20 cellular contexts compared by ENCODE assay signal in genomic region chr3:16461463-16462245, GRCh38.
A peak's percentile ranks its signal among the peaks of the same experiment; 100 is the strongest.
DNase-seq lines count a peak whose midpoint lies in the region; ATAC-seq and TF ChIP-seq lines count a peak whose summit lies in the region.
"Had no signal": no experiment of that assay in that cellular context is flagged by ENCODE, and none has a peak within 500 bp of the region (broad histone marks: within the 10 kb centered on the region; RNA-seq: fewer than 3 reads in every experiment).

No MANE protein-coding gene starts in this region.

- no peaks in the 10 kb centered on the region for H3K9me3 ChIP-seq in Loucy (ENCODE audit: insufficient read depth, low read depth, low read length)
- H3K9me3 ChIP-seq: pancreas, right lobe of liver had no signal

- H3K36me3 ChIP-seq in Loucy (ENCODE audit: insufficient read depth, low read length) = peaks cover 30% of the 10 kb centered on the region; the same call in 1 of the 2 replicates
- H3K36me3 ChIP-seq: pancreas, right lobe of liver had no signal

- H3K4me3 ChIP-seq in Loucy (ENCODE audit: low read length, poor library complexity, severe bottlenecking) = peak overlapping the region; percentile 42
- H3K4me3 ChIP-seq: GM23338, hepatocyte, pancreas, right lobe of liver had no signal

- DNase-seq in COR-L47 (lab: John Stamatoyannopoulos, UW) (peak; percentile 77), NCI-H2081 treated with DMSO at 0.1 percent for 48 hours (lab: John Stamatoyannopoulos, UW) (peak; percentile 100), SW 1271 (lab: John Stamatoyannopoulos, UW) (no peak)
- DNase-seq: activated naive CD8-positive, alpha-beta T cell treated with anti-CD3 and anti-CD28 coated beads, Interleukin-2, amount 50 U/mL, for 24 hours; cortex of kidney; mammary epithelial cell; naive B cell; NCI-H2171 treated with DMSO at 0.1 percent for 48 hours; NCI-H526 treated with DMSO at 0.1 percent for 48 hours; pancreas; right lobe of liver had no signal

- H4K20me1 ChIP-seq in Loucy (ENCODE audit: insufficient read depth, low read length, poor library complexity, severe bottlenecking) = peaks cover 5% of the 10 kb centered on the region

- no peak overlapping the region for H2AFZ ChIP-seq in Loucy (ENCODE audit: low read length)
- H2AFZ ChIP-seq: GM23338, hepatocyte had no signal

- ATAC-seq in SK-N-SH treated with all-trans-retinoic acid at 6 μM for 48 hours (no peak), HG02840 (IDR thresholded peaks at IDR 0.05; ENCODE audit: low FRiP score, unreplicated experiment) (no peak), GM21526 (IDR thresholded peaks at IDR 0.05; ENCODE audit: low FRiP score, unreplicated experiment) (no peak), GM21423 (IDR thresholded peaks at IDR 0.05; ENCODE audit: unreplicated experiment) (no peak)
- ATAC-seq: GM23338; Panc1; pancreas; right lobe of liver; stimulated activated memory B cell treated with anti-CD40 and anti-IgM and Interleukin-4, amounts not matched to agents 10 μg/mL and 1 μg/mL and 100 μg/mL, for 72 hours had no signal

- H3K4me1 ChIP-seq in Loucy (ENCODE audit: insufficient read depth, low read length, poor library complexity, severe bottlenecking) = peaks cover 67% of the 10 kb centered on the region
- H3K4me1 ChIP-seq: pancreas, right lobe of liver had no signal

- no peaks in the 10 kb centered on the region for H3K9me2 ChIP-seq in Loucy (replicated peaks; ENCODE audit: low read depth, low read length)

- no peak overlapping the region for H3K9ac ChIP-seq in Loucy (ENCODE audit: low read depth, low read length, poor library complexity, severe bottlenecking)

- no peaks in the 10 kb centered on the region for H3K27me3 ChIP-seq in Loucy (ENCODE audit: insufficient read depth, low read length, poor library complexity, severe bottlenecking)
- H3K27me3 ChIP-seq: hepatocyte, pancreas, right lobe of liver had no signal

- no peak for TF ChIP-seq CTCF in Loucy (conservative IDR thresholded peaks at IDR 0.05; ENCODE audit: low read length)

- peaks cover 75% of the 10 kb centered on the region for H3K79me2 ChIP-seq in Loucy (ENCODE audit: insufficient read depth, low read length)
- H3K79me2 ChIP-seq: hepatocyte had no signal

- H3F3A ChIP-seq in Loucy (ENCODE audit: low read depth) = peaks cover 6% of the 10 kb centered on the region

- peak overlapping the region; percentile 67 for H3K4me2 ChIP-seq in Loucy (ENCODE audit: low read depth, low read length, poor library complexity, severe bottlenecking)
- H3K4me2 ChIP-seq: GM23338, hepatocyte had no signal

TF ChIP-seq in SK-N-SH treated with all-trans-retinoic acid at 6 μM for 48 hours, 23 proteins besides CTCF, POLR2A, EP300 and RAD21:
- TF ChIP-seq CSRNP3 (CRISPR knock-in tag; IDR thresholded peaks at IDR 0.05) = peak; percentile 79; the same call in 1 of the 2 replicates
- TF ChIP-seq BACH2 (CRISPR knock-in tag; IDR thresholded peaks at IDR 0.05; ENCODE audit: borderline replicate concordance) = no peak
- TF ChIP-seq TCF4 (CRISPR knock-in tag; IDR thresholded peaks at IDR 0.05; ENCODE audit: borderline replicate concordance) = peak; percentile 87
- TF ChIP-seq TSHZ2 (CRISPR knock-in tag; IDR thresholded peaks at IDR 0.05) = peak; percentile 92

Comparison
In these comparisons a context has a peak if more than half of its experiments do, and no peak if none do; other contexts are left out.
1. DNase-seq: peak in COR-L47 (single experiment) and NCI-H2081 treated with DMSO at 0.1 percent for 48 hours (single experiment); none in SW 1271 (0 of 2).